In genomic region chr12:27751386-27752047, GRCh38 we compare ENCODE assay signal across 1 cellular context.
TF ChIP-seq lines count a peak whose summit lies in the region.

No MANE protein-coding gene starts in this region.

TF ChIP-seq in IMR-90, 13 proteins besides CTCF, POLR2A, EP300 and RAD21:
- TF ChIP-seq, protein P1, sequence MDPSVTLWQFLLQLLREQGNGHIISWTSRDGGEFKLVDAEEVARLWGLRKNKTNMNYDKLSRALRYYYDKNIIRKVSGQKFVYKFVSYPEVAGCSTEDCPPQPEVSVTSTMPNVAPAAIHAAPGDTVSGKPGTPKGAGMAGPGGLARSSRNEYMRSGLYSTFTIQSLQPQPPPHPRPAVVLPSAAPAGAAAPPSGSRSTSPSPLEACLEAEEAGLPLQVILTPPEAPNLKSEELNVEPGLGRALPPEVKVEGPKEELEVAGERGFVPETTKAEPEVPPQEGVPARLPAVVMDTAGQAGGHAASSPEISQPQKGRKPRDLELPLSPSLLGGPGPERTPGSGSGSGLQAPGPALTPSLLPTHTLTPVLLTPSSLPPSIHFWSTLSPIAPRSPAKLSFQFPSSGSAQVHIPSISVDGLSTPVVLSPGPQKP (IDR thresholded peaks at IDR 0.05; ENCODE audit: borderline replicate concordance, low read depth, low read length) = no peak
- TF ChIP-seq NFE2L2 (IDR thresholded peaks at IDR 0.05; ENCODE audit: low read depth, low read length) = peak; percentile 75
